Comparison of ENCODE assay signal across 1 cellular context in the genomic region with DNA sequence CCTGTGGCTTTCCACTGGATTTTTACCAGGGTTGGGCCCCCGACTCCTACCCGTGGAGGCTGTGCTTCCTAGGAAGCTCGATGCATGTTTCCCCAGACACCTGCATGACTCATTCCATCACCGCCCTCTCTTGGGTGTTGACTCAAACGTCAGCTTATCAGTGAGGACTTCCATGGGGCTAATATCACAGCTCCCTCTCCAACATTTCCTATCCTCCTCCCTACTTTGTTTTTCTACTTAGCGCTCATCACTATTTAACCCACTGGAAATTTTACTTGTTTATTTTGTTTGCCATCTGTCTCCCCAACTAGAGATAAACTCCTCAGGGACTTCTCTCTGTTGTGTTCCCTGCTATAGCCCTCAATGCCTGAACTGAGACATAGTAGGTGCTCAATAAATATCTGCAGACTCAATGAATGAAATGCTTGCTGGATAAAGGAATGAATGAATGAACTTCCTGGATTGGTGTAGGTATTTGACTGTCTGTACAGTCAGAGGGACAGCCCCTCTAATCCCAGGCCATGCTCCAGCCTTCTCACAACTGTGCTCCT.
TF ChIP-seq lines count a peak whose summit lies in the region.

No MANE protein-coding gene starts in this region.

TF ChIP-seq in IMR-90, 13 proteins besides CTCF, POLR2A, EP300 and RAD21:
- TF ChIP-seq CHD1 (IDR thresholded peaks at IDR 0.05; ENCODE audit: low read depth, low read length) (no peak), MAFK (IDR thresholded peaks at IDR 0.05; ENCODE audit: low read depth, low read length) (no peak), CEBPB (IDR thresholded peaks at IDR 0.05; ENCODE audit: low read depth, low read length) (no peak), BHLHE40 (IDR thresholded peaks at IDR 0.05; ENCODE audit: low read depth, low read length) (no peak), FOS (IDR thresholded peaks at IDR 0.05; ENCODE audit: low read depth, low read length) (0 out of 2 replicates have a peak, but pooled peaks have one; percentile 5)
- TF ChIP-seq, protein P1, sequence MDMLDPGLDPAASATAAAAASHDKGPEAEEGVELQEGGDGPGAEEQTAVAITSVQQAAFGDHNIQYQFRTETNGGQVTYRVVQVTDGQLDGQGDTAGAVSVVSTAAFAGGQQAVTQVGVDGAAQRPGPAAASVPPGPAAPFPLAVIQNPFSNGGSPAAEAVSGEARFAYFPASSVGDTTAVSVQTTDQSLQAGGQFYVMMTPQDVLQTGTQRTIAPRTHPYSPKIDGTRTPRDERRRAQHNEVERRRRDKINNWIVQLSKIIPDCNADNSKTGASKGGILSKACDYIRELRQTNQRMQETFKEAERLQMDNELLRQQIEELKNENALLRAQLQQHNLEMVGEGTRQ (IDR thresholded peaks at IDR 0.05; ENCODE audit: low read depth, low read length), result no peak
TF ChIP-seq in IMR-90: peak in this region for 1.
